8 cellular contexts compared by ENCODE assay signal in genomic region chr7:134174797-134175261, GRCh38. TPM values are rescaled to one million over a fixed set of nuclear protein-coding genes. Genes with fewer than 3 reads are reported as not detected.
DNase-seq lines count a peak whose midpoint lies in the region; ATAC-seq and TF ChIP-seq lines count a peak whose summit lies in the region.

No MANE protein-coding gene starts in this region.

- no peaks in the 10 kb centered on the region for H3K36me3 ChIP-seq in BE2C

- no peaks in the 10 kb centered on the region for H3K9me3 ChIP-seq in BE2C

- peaks cover 5% of the 10 kb centered on the region; the same call in 1 of the 2 replicates for H3K4me1 ChIP-seq in BE2C

- H3K27me3 ChIP-seq in BE2C, result no peaks in the 10 kb centered on the region

- DNase-seq in GM12865 (ENCODE audit: low read depth) (peak; percentile 50), astrocyte of the hippocampus (ENCODE audit: low read depth, low spot score) (peak; percentile 69), omental fat pad (ENCODE audit: low spot score) (no peak), NCI-H82 treated with DMSO at 0.1 percent for 48 hours (lab: John Stamatoyannopoulos, UW; ENCODE audit: unreplicated experiment) (no peak), BE2C (no peak), iPS-NIHi7 (ENCODE audit: extremely low spot score) (no peak)

- H3K4me3 ChIP-seq in GM12865 (ENCODE audit: low read depth, low read length) (no peak overlapping the region), BE2C (ENCODE audit: low read depth, low read length) (no peak overlapping the region)

- TF ChIP-seq RAD21 in Ishikawa (IDR thresholded peaks at IDR 0.05; ENCODE audit: low read depth), result no peak

- no peak for TF ChIP-seq EP300 in Ishikawa (IDR thresholded peaks at IDR 0.05; ENCODE audit: borderline replicate concordance)

- TF ChIP-seq CTCF in GM12865 (IDR thresholded peaks at IDR 0.05; ENCODE audit: insufficient read depth, low read depth, low read length, missing control alignments) (no peak), omental fat pad (IDR thresholded peaks at IDR 0.05) (no peak), BE2C (IDR thresholded peaks at IDR 0.05; ENCODE audit: low read depth, low read length) (no peak)

- ATAC-seq in GM21737 (IDR thresholded peaks at IDR 0.05; ENCODE audit: unreplicated experiment), result peak; percentile 92
- ATAC-seq in omental fat pad (ENCODE audit: low FRiP score), result peak; percentile 66

TF ChIP-seq in Ishikawa, 13 proteins besides CTCF, POLR2A, EP300 and RAD21:
- TF ChIP-seq USF1 (IDR thresholded peaks at IDR 0.05) (peak; percentile 66), FOXM1 (IDR thresholded peaks at IDR 0.05; ENCODE audit: borderline replicate concordance, low read depth) (no peak)

RNA-seq across cellular contexts. Expression of gene LRGUK, which starts 47.7 kb away (rescaled TPM):
- 1 to 10 TPM in 1 of 4 donors, under 1 TPM in 3; 0.16 to 1.2 (median 0.51) TPM for total RNA-seq in omental fat pad
- 0.63 TPM for polyA plus RNA-seq in BE2C (2012; ENCODE audit: insufficient read depth, insufficient read length, low read depth)

Comparison
In these comparisons a context has a peak if more than half of its experiments do, and no peak if none do; other contexts are left out.
1. DNase-seq: peak in GM12865 (single experiment) and astrocyte of the hippocampus (single experiment); none in omental fat pad (single experiment), NCI-H82 treated with DMSO at 0.1 percent for 48 hours (single experiment), BE2C (single experiment) and iPS-NIHi7 (single experiment).